ENCODE assay signal across 23 cellular contexts in genomic region chr11:104795511-104796213, GRCh38.
DNase-seq lines count a peak whose midpoint lies in the region; ATAC-seq, FAIRE-seq and TF ChIP-seq lines count a peak whose summit lies in the region.
"Had no signal": no experiment of that assay in that cellular context is flagged by ENCODE, and none has a peak within 500 bp of the region (broad histone marks: within the 10 kb centered on the region; RNA-seq: fewer than 3 reads in every experiment).

No MANE protein-coding gene starts in this region.

- peaks cover 1% of the 10 kb centered on the region for H3K4me1 Mint-ChIP-seq in Caco-2 (ENCODE audit: low read depth, unreplicated experiment)
- H3K4me1 Mint-ChIP-seq: GM23338, H9 had no signal

- DNase-seq in HepG2 (ENCODE audit: low spot score): no peak
- DNase-seq in right lobe of liver: no peak
- peak; percentile 11 for DNase-seq in NCI-H69 (lab: John Stamatoyannopoulos, UW)
- peak; percentile 32 for DNase-seq in cerebellum (ENCODE audit: low spot score)
- no peak for DNase-seq in Caco-2
- DNase-seq: 8988T; ACHN; AML-193; BE2C; CD4-positive, alpha-beta T cell; COR-L47; DMS153; DND-41; GDM1; H9 had no signal

- H3K4me3 ChIP-seq in HepG2 (replicated peaks in 1 of 3; ENCODE audit: insufficient read depth in 1 of 3, low read depth in 2 of 3, low read length in 3 of 3) (no peak overlapping the region), right lobe of liver (no peak overlapping the region), Caco-2 (ENCODE audit: low read depth, low read length) (no peak overlapping the region)
- H3K4me3 ChIP-seq: A549; BLaER1 treated with 17β-estradiol and CSF1 and Interleukin-3, amounts not matched to agents 10 nM and 100 nM; GM12878; GM23338 had no signal

- no peaks in the 10 kb centered on the region for H3K36me3 ChIP-seq in HepG2 (replicated peaks in 1 of 2; ENCODE audit: control insufficient read depth in 1 of 2, insufficient read depth in 2 of 2, low read length in 2 of 2)
- no peaks in the 10 kb centered on the region for H3K36me3 ChIP-seq in right lobe of liver
- no peaks in the 10 kb centered on the region for H3K36me3 ChIP-seq in Caco-2 (ENCODE audit: control insufficient read depth, insufficient read depth, low read length)
- H3K36me3 ChIP-seq: BE2C; BLaER1 treated with 17β-estradiol and CSF1 and Interleukin-3, amounts not matched to agents 10 nM and 100 nM had no signal

- no peak overlapping the region for H2AFZ ChIP-seq in HepG2 (ENCODE audit: low read length)
- H2AFZ ChIP-seq: GM23338 had no signal

- intact Hi-C loops in HepG2 (cut with micrococcal nuclease; ENCODE audit: unreplicated experiment): no loop called here
- intact Hi-C loops in right lobe of liver (cut with DNase I): no loop called here
- intact Hi-C loops in Caco-2 (cut with micrococcal nuclease; ENCODE audit: unreplicated experiment): no loop called here

- no peak overlapping the region for H3K4me2 ChIP-seq in HepG2 (ENCODE audit: low read depth, low read length)
- H3K4me2 ChIP-seq: A549; BLaER1 treated with 17β-estradiol and CSF1 and Interleukin-3, amounts not matched to agents 10 nM and 100 nM; GM23338 had no signal

- H3K36me3 Mint-ChIP-seq in Caco-2 (ENCODE audit: insufficient read depth, unreplicated experiment): no peaks in the 10 kb centered on the region

- 18% methylated on average over 5 of the region's 5 CpGs for WGBS in HepG2 (ENCODE audit: low lambda C conversion rate)
- 59% methylated on average over 5 of the region's 5 CpGs for WGBS in right lobe of liver (ENCODE audit: insufficient coverage, low coverage, low lambda C conversion rate, missing lambda C conversion rate)

- peaks cover 9% of the 10 kb centered on the region for H3K9me3 Mint-ChIP-seq in Caco-2 (ENCODE audit: unreplicated experiment)
- H3K9me3 Mint-ChIP-seq: CD4-positive, alpha-beta T cell had no signal

- no peak overlapping the region for H3K9ac ChIP-seq in HepG2 (ENCODE audit: insufficient read depth, low read depth, low read length)
- H3K9ac ChIP-seq: BLaER1 treated with 17β-estradiol and CSF1 and Interleukin-3, amounts not matched to agents 10 nM and 100 nM had no signal

- TF ChIP-seq POLR2A in HepG2 (IDR thresholded peaks at IDR 0.05; ENCODE audit: insufficient read depth in 1 of 2, low read depth in 2 of 2, low read length in 2 of 2): no peak
- TF ChIP-seq POLR2A in right lobe of liver (IDR thresholded peaks at IDR 0.05): no peak

- FAIRE-seq in HepG2 (lab: Jason Lieb, UNC): no peak
- FAIRE-seq: A549, GM12878 had no signal

- no peak for TF ChIP-seq RAD21 in HepG2 (CRISPR knock-in tag; IDR thresholded peaks at IDR 0.05)

- H3K9me3 ChIP-seq in HepG2 (ENCODE audit: low read length) (no peaks in the 10 kb centered on the region), right lobe of liver (no peaks in the 10 kb centered on the region), Caco-2 (0 out of 2 replicates have a peak, but pooled peaks cover 8% of the 10 kb centered on the region)
- H3K9me3 ChIP-seq: A549 had no signal

- H3K4me3 Mint-ChIP-seq in Caco-2 (ENCODE audit: unreplicated experiment): no peak overlapping the region
- H3K4me3 Mint-ChIP-seq: CD14-positive monocyte; CD4-positive, alpha-beta T cell; GM23338; H9 had no signal

- BruUV-seq in HepG2 (replicated peaks; lab: Mats Ljungman, UMichigan) (no TSS peak), Caco-2 (replicated peaks; lab: Mats Ljungman, UMichigan) (no TSS peak)

- POLR2A ChIA-PET in HepG2 (lab: Yijun Ruan, JAX): no interaction called here
- POLR2A ChIA-PET in Caco-2 (lab: Charles Lee): no interaction called here

- CTCF ChIA-PET in HepG2 (lab: Yijun Ruan, JAX; ENCODE audit: low intra/inter-chr PET ratio, low total read pairs) (no interaction called here), Caco-2 (lab: Charles Lee) (no interaction called here)

- in situ Hi-C loops in HepG2 (cut with HindIII; ENCODE audit: extremely low pct_ligation_motif_present, low pct_unique_long_range_greater_than_20kb): no loop called here

- H3K27ac ChIP-seq in HepG2 (ENCODE audit: extremely low read length, insufficient read depth, low read length): no peak overlapping the region
- H3K27ac ChIP-seq in right lobe of liver: no peak overlapping the region
- H3K27ac ChIP-seq: A549; BLaER1 treated with 17β-estradiol and CSF1 and Interleukin-3, amounts not matched to agents 10 nM and 100 nM had no signal

- no peak for ATAC-seq in HepG2
- ATAC-seq in right lobe of liver: no peak
- ATAC-seq in GM18520 (IDR thresholded peaks at IDR 0.05; ENCODE audit: unreplicated experiment): no peak
- ATAC-seq in HG03354 (IDR thresholded peaks at IDR 0.05; ENCODE audit: poor library complexity, severe bottlenecking, unreplicated experiment): no peak
- ATAC-seq: A549, GM12878, GM23338, HCT116 had no signal

- H4K20me1 ChIP-seq in HepG2 (ENCODE audit: insufficient read depth, low read length): no peaks in the 10 kb centered on the region
- H4K20me1 ChIP-seq: BLaER1 treated with 17β-estradiol and CSF1 and Interleukin-3, amounts not matched to agents 10 nM and 100 nM had no signal

- no peak overlapping the region for H3K27ac Mint-ChIP-seq in Caco-2 (ENCODE audit: unreplicated experiment)
- H3K27ac Mint-ChIP-seq: CD14-positive monocyte; CD4-positive, alpha-beta T cell; GM23338; H9 had no signal

- TF ChIP-seq EP300 in HepG2 (IDR thresholded peaks at IDR 0.05; ENCODE audit: low read depth in 2 of 2, low read length in 2 of 2) (no peak), HepG2 (CRISPR knock-in tag; IDR thresholded peaks at IDR 0.05; ENCODE audit: borderline replicate concordance) (no peak)

- H3K79me2 ChIP-seq in HepG2 (ENCODE audit: insufficient read depth, low read length): no peaks in the 10 kb centered on the region

- TF ChIP-seq CTCF in HepG2 (CRISPR knock-in tag; IDR thresholded peaks at IDR 0.05) (no peak), right lobe of liver (IDR thresholded peaks at IDR 0.05) (no peak), Caco-2 (IDR thresholded peaks at IDR 0.05; ENCODE audit: insufficient read depth in 1 of 2, low read depth in 1 of 2, low read length in 1 of 2, severe bottlenecking in 1 of 2, unreplicated experiment in 1 of 2) (no peak)

- H3K4me1 ChIP-seq in HepG2 (ENCODE audit: insufficient read depth, low read length) (no peaks in the 10 kb centered on the region), right lobe of liver (no peaks in the 10 kb centered on the region), Caco-2 (no peaks in the 10 kb centered on the region)
- H3K4me1 ChIP-seq: A549, BE2C had no signal

- H3K27me3 Mint-ChIP-seq in Caco-2 (ENCODE audit: insufficient read depth, unreplicated experiment): no peaks in the 10 kb centered on the region
- H3K27me3 Mint-ChIP-seq: CD4-positive, alpha-beta T cell had no signal

- no peaks in the 10 kb centered on the region for H3K27me3 ChIP-seq in HepG2 (ENCODE audit: control insufficient read depth in 1 of 2, insufficient read depth in 2 of 2, low read length in 2 of 2)
- no peaks in the 10 kb centered on the region for H3K27me3 ChIP-seq in right lobe of liver
- no peaks in the 10 kb centered on the region for H3K27me3 ChIP-seq in Caco-2 (replicated peaks; ENCODE audit: control insufficient read depth, insufficient read depth, low read length)
- H3K27me3 ChIP-seq: BE2C; BLaER1 treated with 17β-estradiol and CSF1 and Interleukin-3, amounts not matched to agents 10 nM and 100 nM had no signal

TF ChIP-seq in HepG2, 621 proteins besides CTCF, POLR2A, EP300 and RAD21:
- TF ChIP-seq MAFF (IDR thresholded peaks at IDR 0.05; ENCODE audit: low read depth, low read length) (peak; percentile 62), MAFK (conservative IDR thresholded peaks at IDR 0.05 in 1 of 2, IDR thresholded peaks at IDR 0.05 in 1 of 2; ENCODE audit: low read length in 2 of 2) (peak; percentile 61 to 78; a peak in 3 of 4 replicates), SPEN (CRISPR knock-in tag; IDR thresholded peaks at IDR 0.05; ENCODE audit: low read depth) (no peak)

Comparison
In these comparisons a context has a peak if more than half of its experiments do, and no peak if none do; other contexts are left out.
1. DNase-seq: peak in NCI-H69 (single experiment) and cerebellum (single experiment); none in HepG2 (single experiment), right lobe of liver (0 of 3) and Caco-2 (0 of 2).